Comparison of ENCODE assay signal across 15 cellular contexts in the genomic region with DNA sequence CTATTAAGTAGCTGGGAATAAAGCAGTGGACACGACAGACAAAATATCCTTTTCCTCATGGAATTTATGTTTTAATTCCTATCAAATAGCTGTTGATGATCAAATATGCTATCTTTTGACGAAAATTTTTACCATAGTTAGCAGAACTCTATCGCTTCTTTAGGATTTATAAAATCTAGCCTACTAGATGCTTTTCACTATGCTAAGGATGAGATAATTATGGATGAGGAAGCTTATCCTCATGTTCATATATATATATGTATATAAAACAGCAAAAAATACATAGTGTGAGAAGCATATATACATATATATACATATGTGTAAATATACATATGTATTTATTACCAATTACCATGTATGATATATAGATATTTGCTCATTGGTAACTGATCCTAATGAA. TPM values are rescaled to one million over a fixed set of nuclear protein-coding genes. Genes with fewer than 3 reads are reported as not detected.
DNase-seq lines count a peak whose midpoint lies in the region; ATAC-seq, FAIRE-seq and TF ChIP-seq lines count a peak whose summit lies in the region.
"Had no signal": no experiment of that assay in that cellular context is flagged by ENCODE, and none has a peak within 500 bp of the region (broad histone marks: within the 10 kb centered on the region; RNA-seq: fewer than 3 reads in every experiment).

No MANE protein-coding gene starts in this region.

- peaks cover 3% of the 10 kb centered on the region for H3K9me3 ChIP-seq in K562 (replicated peaks; ENCODE audit: control insufficient read depth, insufficient read depth, low read depth, low read length)
- H3K9me3 ChIP-seq: SJSA1 had no signal

- H3K27ac ChIP-seq in GM23338 (ENCODE audit: low read depth) (no peak overlapping the region), K562 (ENCODE audit: extremely low read depth, low read depth, low read length) (peak overlapping the region; percentile 63; the same call in 2 of the 3 replicates)
- H3K27ac ChIP-seq: SJSA1 had no signal

- H3K27me3 Mint-ChIP-seq in GM23338 (ENCODE audit: insufficient read depth, low read depth, poor library complexity) (peaks cover 46% of the 10 kb centered on the region), nephron progenitor cell (ENCODE audit: low read depth, poor library complexity) (peaks cover 67% of the 10 kb centered on the region)

- 0 out of 2 replicates have a peak, but pooled peaks cover 6% of the 10 kb centered on the region for H3F3A ChIP-seq in GM23338 (replicated peaks; ENCODE audit: low read depth)

- WGBS in K562 (ENCODE audit: insufficient coverage, low coverage, missing lambda C conversion rate): 47% methylated on average over 3 of the region's 3 CpGs

- H2AFZ ChIP-seq in GM23338 (no peak overlapping the region), K562 (ENCODE audit: low read depth, low read length) (peak overlapping the region; percentile 92)

- peak overlapping the region; percentile 40 to 77 for H3K9ac ChIP-seq in K562 (ENCODE audit: insufficient read depth in 1 of 2, low read depth in 2 of 2, low read length in 2 of 2)

- no peaks in the 10 kb centered on the region for H3K79me2 ChIP-seq in GM23338 (replicated peaks; ENCODE audit: insufficient read depth)
- H3K79me2 ChIP-seq in K562 (ENCODE audit: control insufficient read depth, insufficient read depth, low read length): no peaks in the 10 kb centered on the region

- CTCF ChIA-PET in K562 (lab: Yijun Ruan, JAX; ENCODE audit: low intra/inter-chr PET ratio): no interaction called here

- H3K4me2 ChIP-seq in GM23338 (peak overlapping the region; percentile 83), K562 (ENCODE audit: insufficient read depth, low read length) (peak overlapping the region; percentile 73)

- TF ChIP-seq POLR2A in NB4 (IDR thresholded peaks at IDR 0.05; ENCODE audit: extremely low read depth, insufficient read length): no peak
- no peak for TF ChIP-seq POLR2A in K562 (conservative IDR thresholded peaks at IDR 0.05)

- no peak for TF ChIP-seq EP300 in K562 (IDR thresholded peaks at IDR 0.05; ENCODE audit: low read length)

- H3K9me1 ChIP-seq in K562 (ENCODE audit: control insufficient read depth, insufficient read depth, low read length): no peaks in the 10 kb centered on the region

- in situ Hi-C loops in K562 (cut with MboI): no loop called here

- H4K20me1 ChIP-seq in GM23338 (replicated peaks; ENCODE audit: insufficient read depth) (no peaks in the 10 kb centered on the region), K562 (replicated peaks; ENCODE audit: control insufficient read depth, insufficient read depth, low read length) (no peaks in the 10 kb centered on the region)

- no peak for TF ChIP-seq CTCF in GM23338 (conservative IDR thresholded peaks at IDR 0.05; ENCODE audit: low read depth in 2 of 2)
- no peak for TF ChIP-seq CTCF in NB4 (IDR thresholded peaks at IDR 0.05; ENCODE audit: low read depth, low read length)
- no peak for TF ChIP-seq CTCF in K562 (IDR thresholded peaks at IDR 0.05 in 2 of 3, conservative IDR thresholded peaks at IDR 0.05 in 1 of 3; ENCODE audit: insufficient read depth in 2 of 3, low read depth in 1 of 3, low read length in 3 of 3)
- TF ChIP-seq CTCF in nephron progenitor cell (IDR thresholded peaks at IDR 0.05): no peak

- H3K27ac Mint-ChIP-seq in GM23338: no peak overlapping the region
- H3K27ac Mint-ChIP-seq in nephron progenitor cell: no peak overlapping the region
- H3K27ac Mint-ChIP-seq: CD4-positive, alpha-beta T cell; stimulated activated memory B cell treated with anti-CD40 and anti-IgM and Interleukin-4, amounts not matched to agents 10 μg/mL and 1 μg/mL and 100 μg/mL, for 72 hours had no signal

- H3K4me3 Mint-ChIP-seq in GM23338 (peak overlapping the region; percentile 87), nephron progenitor cell (peak overlapping the region; percentile 86)
- H3K4me3 Mint-ChIP-seq: stimulated activated memory B cell treated with anti-CD40 and anti-IgM and Interleukin-4, amounts not matched to agents 10 μg/mL and 1 μg/mL and 100 μg/mL, for 72 hours had no signal

- no peaks in the 10 kb centered on the region for H3K36me3 Mint-ChIP-seq in GM23338 (ENCODE audit: low read depth)
- H3K36me3 Mint-ChIP-seq in nephron progenitor cell (ENCODE audit: low read depth): no peaks in the 10 kb centered on the region
- H3K36me3 Mint-ChIP-seq: stimulated activated memory B cell treated with anti-CD40 and anti-IgM and Interleukin-4, amounts not matched to agents 10 μg/mL and 1 μg/mL and 100 μg/mL, for 72 hours had no signal

- FAIRE-seq in K562 (lab: Jason Lieb, UNC): no peak

- no peak for TF ChIP-seq RAD21 in K562 (CRISPR knock-in tag; conservative IDR thresholded peaks at IDR 0.05 in 1 of 2, IDR thresholded peaks at IDR 0.05 in 1 of 2)

- H3K9me3 Mint-ChIP-seq in GM23338 (peaks cover 13% of the 10 kb centered on the region; the same call in 2 of the 3 replicates), nephron progenitor cell (peaks cover 11% of the 10 kb centered on the region)
- H3K9me3 Mint-ChIP-seq: stimulated activated memory B cell treated with anti-CD40 and anti-IgM and Interleukin-4, amounts not matched to agents 10 μg/mL and 1 μg/mL and 100 μg/mL, for 72 hours had no signal

- H3K4me1 Mint-ChIP-seq in GM23338 (peaks cover 18% of the 10 kb centered on the region), nephron progenitor cell (peaks cover 14% of the 10 kb centered on the region)
- H3K4me1 Mint-ChIP-seq: stimulated activated memory B cell treated with anti-CD40 and anti-IgM and Interleukin-4, amounts not matched to agents 10 μg/mL and 1 μg/mL and 100 μg/mL, for 72 hours had no signal

- no peak for DNase-seq in GM23338 (ENCODE audit: low spot score)
- no peak for DNase-seq in NB4 (ENCODE audit: low read depth)
- DNase-seq in K562 (ENCODE audit: extremely low read depth in 1 of 4, low spot score in 3 of 4): no peak
- DNase-seq in nephron progenitor cell: no peak
- DNase-seq in LoVo (ENCODE audit: low spot score): no peak
- no peak for DNase-seq in activated gamma-delta T cell (lab: John Stamatoyannopoulos, UW)
- DNase-seq: activated naive CD4-positive, alpha-beta T cell treated with Interleukin-2 at 50 U/mL for 16 hours; CD4-positive, alpha-beta T cell; hippocampal formation; NK-92 treated with Interleukin-12 subunit alpha and Interleukin-12 subunit beta, amount 100 ng/mL, for 24 hours had no signal

- H3K4me1 ChIP-seq in GM23338 (ENCODE audit: insufficient read depth) (peaks cover 9% of the 10 kb centered on the region; the same call in 1 of the 2 replicates), K562 (replicated peaks in 1 of 2; ENCODE audit: control insufficient read depth in 2 of 2, insufficient read depth in 2 of 2, low read length in 2 of 2) (peaks cover 0 to 8% of the 10 kb centered on the region in 2 experiments; a peak in 1 of 5 replicates)
- H3K4me1 ChIP-seq: SJSA1 had no signal

- no TSS peak for BruUV-seq in K562 (replicated peaks; lab: Mats Ljungman, UMichigan)

- peak overlapping the region; percentile 68 for H3K4me3 ChIP-seq in GM23338
- peak overlapping the region; percentile 77 for H3K4me3 ChIP-seq in NB4 (ENCODE audit: low read depth, low read length)
- peak overlapping the region; percentile 46 for H3K4me3 ChIP-seq in K562
- H3K4me3 ChIP-seq: SJSA1 had no signal

- POLR2A ChIA-PET in K562 (lab: Yijun Ruan, JAX): interaction anchor here (0.6 to 2.0 kb wide), 12 partner anchors 10 to 663 kb away, joined by 3 to 7 read pairs (median 4); a partner anchor contains a TSS

- no peak for ATAC-seq in GM23338
- ATAC-seq in K562: no peak
- ATAC-seq in HG02623 (IDR thresholded peaks at IDR 0.05; ENCODE audit: unreplicated experiment): no peak
- ATAC-seq: sciatic nerve; stimulated activated memory B cell treated with anti-CD40 and anti-IgM and Interleukin-4, amounts not matched to agents 10 μg/mL and 1 μg/mL and 100 μg/mL, for 72 hours had no signal

- no peaks in the 10 kb centered on the region for H3K36me3 ChIP-seq in GM23338 (ENCODE audit: insufficient read depth)
- no peaks in the 10 kb centered on the region for H3K36me3 ChIP-seq in K562 (ENCODE audit: control insufficient read depth, insufficient read depth, low read length)
- H3K36me3 ChIP-seq: SJSA1 had no signal

- no peaks in the 10 kb centered on the region for H3K9me2 ChIP-seq in GM23338 (ENCODE audit: insufficient read depth)

- intact Hi-C loops in K562 (cut with micrococcal nuclease): loop anchor here (5.0 kb wide), 1 partner anchor 268 kb away; no protein-coding TSS in a partner anchor

- peaks cover 20% of the 10 kb centered on the region for H3K27me3 ChIP-seq in GM23338 (ENCODE audit: insufficient read depth)
- no peaks in the 10 kb centered on the region for H3K27me3 ChIP-seq in K562 (ENCODE audit: control insufficient read depth in 2 of 2, insufficient read depth in 2 of 2, low read length in 2 of 2)
- H3K27me3 ChIP-seq: SJSA1 had no signal

TF ChIP-seq in GM23338, 12 proteins besides CTCF, POLR2A, EP300 and RAD21 (continues in another document):
- TF ChIP-seq NANOG (IDR thresholded peaks at IDR 0.05; ENCODE audit: borderline replicate concordance) (no peak), JUNB (IDR thresholded peaks at IDR 0.05; ENCODE audit: unreplicated experiment) (no peak), ZNF331 (CRISPR knock-in tag; IDR thresholded peaks at IDR 0.05; ENCODE audit: low read depth) (no peak)

RNA-seq across cellular contexts. Expression of a gene that starts 12.9 kb away (rescaled TPM):
- total RNA-seq in GM23338 (2014; rRNA removed; shearing (Covaris generic)): 11.8 and 13.8 TPM in 2 replicates
- 8.7 and 13.8 TPM in 2 replicates for polyA plus RNA-seq in GM23338 (2016; fragmentation: Nextera tagmentation; extraction: Ambion mirVana)
- 14.9 and 15.6 TPM in 2 replicates for total RNA-seq in K562 (2011; cell fraction: chromatin; rRNA removed; ENCODE audit: low replicate concordance)
- 14.3 and 15.8 TPM in 2 replicates for total RNA-seq in K562 (2011; cell fraction: nucleolus; rRNA removed)
- total RNA-seq in K562 (2011; cell fraction: nucleoplasm; rRNA removed): 19.4 and 34.7 TPM in 2 replicates
- total RNA-seq in K562 (2014; rRNA removed): 4.9 and 7.5 TPM in 2 replicates
- 2.8 and 4.5 TPM in 2 replicates for total RNA-seq in K562 (2014; rRNA removed; fragmentation: Illumina TruSeq; extraction: Trizol)
- total RNA-seq in K562 (2015; rRNA removed; fragmentation: Illumina TruSeq; extraction: Trizol): 4.6 and 5.7 TPM in 2 replicates
- 12.1 and 12.7 TPM in 2 replicates for total RNA-seq in K562 (2021)
- polyA plus RNA-seq in K562 (2011; rRNA removed): 19.3 and 29.6 TPM in 2 replicates
- polyA plus RNA-seq in K562 (2011; cell fraction: cytosol; rRNA removed): 32.3 and 43.3 TPM in 2 replicates
- polyA plus RNA-seq in K562 (2011; cell fraction: nucleus; rRNA removed): 50.1 and 60.0 TPM in 2 replicates
- polyA plus RNA-seq in K562 (2012): 15.6 and 44.4 TPM in 2 replicates
- 13.1 and 17.4 TPM in 2 replicates for polyA plus RNA-seq in K562 (2014; fragmentation: Illumina TruSeq; extraction: Trizol)
- 10 to 100 TPM; 12.0 to 13.5 TPM for polyA plus RNA-seq in K562 (2014; fragmentation: Nextera tagmentation; extraction: Ambion mirVana)
- polyA plus RNA-seq in K562 (2014; rRNA removed): 21.3 and 21.8 TPM in 2 replicates
- polyA minus RNA-seq in K562 (2011; rRNA and poly(A)+ RNA removed): 9.2 and 12.7 TPM in 2 replicates
- polyA minus RNA-seq in K562 (2011; cell fraction: cytosol; rRNA and poly(A)+ RNA removed): 5.9 and 6.6 TPM in 2 replicates
- 9.0 and 19.1 TPM in 2 replicates for polyA minus RNA-seq in K562 (2011; cell fraction: nucleus; rRNA and poly(A)+ RNA removed)
- total RNA-seq: cerebellum, SJSA1 had no signal
